8 cellular contexts compared by ENCODE assay signal in genomic region chr12:50506753-50507473, GRCh38. TPM values are rescaled to one million over a fixed set of nuclear protein-coding genes. Genes with fewer than 3 reads are reported as not detected.
DNase-seq lines count a peak whose midpoint lies in the region; ATAC-seq and TF ChIP-seq lines count a peak whose summit lies in the region.

No MANE protein-coding gene starts in this region.

- no peak overlapping the region for H3K27ac Mint-ChIP-seq in central memory CD8-positive, alpha-beta T cell (ENCODE audit: low read depth)

- WGBS in mesendoderm (ENCODE audit: extremely low coverage, insufficient coverage, low lambda C conversion rate): no CpG with 5 or more reads among the region's 2 CpGs

- H3K4me1 ChIP-seq in right atrium auricular region: peaks cover 0 to 57% of the 10 kb centered on the region in 2 donors
- H3K4me1 ChIP-seq in mucosa of rectum (ENCODE audit: control insufficient read depth in 2 of 2, insufficient read depth in 2 of 2, low read length in 2 of 2): peaks cover 28 to 36% of the 10 kb centered on the region in 2 donors
- peaks cover 0 to 7% of the 10 kb centered on the region in 2 donors for H3K4me1 ChIP-seq in uterus
- no peaks in the 10 kb centered on the region for H3K4me1 ChIP-seq in mesendoderm (ENCODE audit: control insufficient read depth, low read depth, low read length)

- H3K79me2 ChIP-seq in mesendoderm (ENCODE audit: control insufficient read depth, insufficient read depth, low read length): peaks cover 41% of the 10 kb centered on the region

- DNase-seq in right atrium auricular region (ENCODE audit: low spot score): no peak
- DNase-seq in left ventricle myocardium superior: no peak
- DNase-seq in central memory CD8-positive, alpha-beta T cell (ENCODE audit: low spot score in 2 of 2): no peak
- no peak for DNase-seq in uterus
- no peak for DNase-seq in KBM-7
- no peak for DNase-seq in stimulated activated naive CD4-positive, alpha-beta T cell (lab: John Stamatoyannopoulos, UW)
- no peak for DNase-seq in mesendoderm

- no peak for ATAC-seq in left ventricle myocardium superior
- no peak for ATAC-seq in central memory CD8-positive, alpha-beta T cell (replicated peaks; ENCODE audit: extremely low read depth, poor library complexity, severe bottlenecking)

- H3K36me3 Mint-ChIP-seq in central memory CD8-positive, alpha-beta T cell (ENCODE audit: insufficient read depth): peaks cover 8% of the 10 kb centered on the region

- H3K4me2 ChIP-seq in mesendoderm (ENCODE audit: low read length): no peak overlapping the region

- in situ Hi-C loops in KBM-7 (cut with MboI; ENCODE audit: low pct_unique_long_range_greater_than_20kb, low sequenced_read_pairs): no loop called here

- H3K79me1 ChIP-seq in mesendoderm (ENCODE audit: low read length): peaks cover 2% of the 10 kb centered on the region

- no peaks in the 10 kb centered on the region for H3K27me3 ChIP-seq in right atrium auricular region
- no peaks in the 10 kb centered on the region for H3K27me3 ChIP-seq in mucosa of rectum (ENCODE audit: control insufficient read depth in 2 of 2, insufficient read depth in 2 of 2, low read length in 2 of 2)
- H3K27me3 ChIP-seq in uterus: no peaks in the 10 kb centered on the region
- no peaks in the 10 kb centered on the region for H3K27me3 ChIP-seq in mesendoderm (ENCODE audit: insufficient read depth, low read length, poor library complexity)

- no peak overlapping the region for H2BK120ac ChIP-seq in mesendoderm (ENCODE audit: low read depth, low read length)

- H3K56ac ChIP-seq in mesendoderm (ENCODE audit: low read length): no peak overlapping the region

- H3K27me3 Mint-ChIP-seq in central memory CD8-positive, alpha-beta T cell: no peaks in the 10 kb centered on the region

- peak overlapping the region; percentile 95 for H3K4me3 Mint-ChIP-seq in central memory CD8-positive, alpha-beta T cell

- H3K4me1 Mint-ChIP-seq in central memory CD8-positive, alpha-beta T cell: peaks cover 48% of the 10 kb centered on the region

- no peak for TF ChIP-seq CTCF in right atrium auricular region (IDR thresholded peaks at IDR 0.05)
- no peak for TF ChIP-seq CTCF in uterus (IDR thresholded peaks at IDR 0.05)

- intact Hi-C loops in left ventricle myocardium superior (cut with micrococcal nuclease) (no loop called here), uterus (cut with DNase I; ENCODE audit: low total_unique reads) (no loop called here)

- no peak overlapping the region for H2BK5ac ChIP-seq in mesendoderm (ENCODE audit: low read length)

- no peak overlapping the region for H4K8ac ChIP-seq in mesendoderm (ENCODE audit: low read depth, low read length)

- H3K9ac ChIP-seq in mucosa of rectum (ENCODE audit: low read depth in 1 of 2, low read length in 2 of 2) (peak overlapping the region; percentile 90 to 97), mesendoderm (ENCODE audit: low read length) (no peak overlapping the region)

- H3K18ac ChIP-seq in mesendoderm (ENCODE audit: low read length): no peak overlapping the region

- no peaks in the 10 kb centered on the region for H3K9me3 ChIP-seq in right atrium auricular region
- H3K9me3 ChIP-seq in mucosa of rectum (ENCODE audit: control insufficient read depth in 2 of 2, low read length in 2 of 2): no peaks in the 10 kb centered on the region
- H3K9me3 ChIP-seq in uterus: no peaks in the 10 kb centered on the region

- H3K23ac ChIP-seq in mesendoderm (ENCODE audit: low read length): no peak overlapping the region

- H3K36me3 ChIP-seq in right atrium auricular region (no peaks in the 10 kb centered on the region), mucosa of rectum (ENCODE audit: control insufficient read depth in 2 of 2, insufficient read depth in 2 of 2, low read length in 2 of 2) (no peaks in the 10 kb centered on the region), uterus (no peaks in the 10 kb centered on the region), mesendoderm (ENCODE audit: control insufficient read depth, insufficient read depth, low read length) (no peaks in the 10 kb centered on the region)

- H2BK15ac ChIP-seq in mesendoderm (replicated peaks; ENCODE audit: low read depth): no peak overlapping the region

- no peak overlapping the region for H4K5ac ChIP-seq in mesendoderm (ENCODE audit: low read length)

- no peak for TF ChIP-seq POLR2A in uterus (IDR thresholded peaks at IDR 0.05)

- H2AK5ac ChIP-seq in mesendoderm (ENCODE audit: low read length): no peak overlapping the region

- no peaks in the 10 kb centered on the region for H3K9me3 Mint-ChIP-seq in central memory CD8-positive, alpha-beta T cell

- H3K4me3 ChIP-seq in right atrium auricular region (peak overlapping the region; percentile 84 to 90), mucosa of rectum (ENCODE audit: low read length in 2 of 2) (peak overlapping the region; percentile 82 to 85), uterus (peak overlapping the region in 1 of 2 donors; percentile 79), mesendoderm (ENCODE audit: low read length) (no peak overlapping the region)

- peak overlapping the region; percentile 98 to 99 for H3K27ac ChIP-seq in right atrium auricular region
- H3K27ac ChIP-seq in mucosa of rectum (ENCODE audit: low read depth in 2 of 2, low read length in 2 of 2): peak overlapping the region in 1 of 2 donors; percentile 92
- H3K27ac ChIP-seq in uterus: peak overlapping the region; percentile 14 to 95
- H3K27ac ChIP-seq in mesendoderm (ENCODE audit: low read depth, low read length): no peak overlapping the region

- no peak overlapping the region for H3K4ac ChIP-seq in mesendoderm (ENCODE audit: low read depth, low read length)

RNA-seq across cellular contexts. Expression of gene DIP2B, which starts 2.1 kb away (rescaled TPM):
- 10 to 100 TPM; 11.6 to 15.2 TPM for total RNA-seq in right atrium auricular region
- 11.4 TPM for total RNA-seq in left ventricle myocardium superior
- 10 to 100 TPM in 2 of 4 donors, 1 to 10 TPM in 2; 5.6 to 47.0 (median 14.9) TPM for total RNA-seq in uterus
- polyA plus RNA-seq in mesendoderm (2013, experiment 1 of 2): 10.4 TPM
- 10.4 TPM for polyA plus RNA-seq in mesendoderm (2013, experiment 2 of 2)
